In the genomic region with DNA sequence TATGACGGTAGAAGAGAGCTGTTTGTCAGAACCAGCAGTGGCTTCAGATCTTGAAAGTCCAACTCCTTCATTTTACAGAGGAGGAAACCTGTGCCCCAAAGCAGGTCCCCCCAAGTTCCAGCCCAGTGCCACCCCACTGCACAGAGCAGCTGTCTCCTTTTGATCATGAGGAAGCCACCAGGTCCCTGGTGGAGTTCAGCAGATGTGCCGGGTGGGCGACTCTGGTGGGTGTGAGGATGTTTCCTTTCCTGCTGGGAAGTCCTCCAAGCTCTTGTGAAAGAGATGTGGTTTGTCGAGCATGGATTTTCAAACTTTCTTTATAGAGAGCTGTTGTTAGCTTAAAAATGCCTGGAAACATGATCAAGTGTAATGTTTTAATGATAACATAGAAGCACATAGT, we compare ENCODE assay signal across 2 cellular contexts.
TF ChIP-seq lines count a peak whose summit lies in the region.

No MANE protein-coding gene starts in this region.

TF ChIP-seq in liver, 16 proteins besides CTCF, POLR2A, EP300 and RAD21:
- no peak for TF ChIP-seq JUND (IDR thresholded peaks at IDR 0.05)
- TF ChIP-seq SP1 (IDR thresholded peaks at IDR 0.05), result no peak
- no peak for TF ChIP-seq FOXA1 (IDR thresholded peaks at IDR 0.05)
- no peak for TF ChIP-seq NR2F2 (IDR thresholded peaks at IDR 0.05)

TF ChIP-seq in HepG2, 621 proteins besides CTCF, POLR2A, EP300 and RAD21:
- TF ChIP-seq, protein P1, sequence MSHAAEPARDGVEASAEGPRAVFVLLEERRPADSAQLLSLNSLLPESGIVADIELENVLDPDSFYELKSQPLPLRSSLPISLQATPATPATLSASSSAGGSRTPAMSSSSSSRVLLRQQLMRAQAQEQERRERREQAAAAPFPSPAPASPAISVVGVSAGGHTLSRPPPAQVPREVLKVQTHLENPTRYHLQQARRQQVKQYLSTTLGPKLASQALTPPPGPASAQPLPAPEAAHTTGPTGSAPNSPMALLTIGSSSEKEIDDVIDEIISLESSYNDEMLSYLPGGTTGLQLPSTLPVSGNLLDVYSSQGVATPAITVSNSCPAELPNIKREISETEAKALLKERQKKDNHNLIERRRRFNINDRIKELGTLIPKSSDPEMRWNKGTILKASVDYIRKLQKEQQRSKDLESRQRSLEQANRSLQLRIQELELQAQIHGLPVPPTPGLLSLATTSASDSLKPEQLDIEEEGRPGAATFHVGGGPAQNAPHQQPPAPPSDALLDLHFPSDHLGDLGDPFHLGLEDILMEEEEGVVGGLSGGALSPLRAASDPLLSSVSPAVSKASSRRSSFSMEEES (CRISPR knock-in tag; IDR thresholded peaks at IDR 0.05), result no peak
- TF ChIP-seq, protein P2, sequence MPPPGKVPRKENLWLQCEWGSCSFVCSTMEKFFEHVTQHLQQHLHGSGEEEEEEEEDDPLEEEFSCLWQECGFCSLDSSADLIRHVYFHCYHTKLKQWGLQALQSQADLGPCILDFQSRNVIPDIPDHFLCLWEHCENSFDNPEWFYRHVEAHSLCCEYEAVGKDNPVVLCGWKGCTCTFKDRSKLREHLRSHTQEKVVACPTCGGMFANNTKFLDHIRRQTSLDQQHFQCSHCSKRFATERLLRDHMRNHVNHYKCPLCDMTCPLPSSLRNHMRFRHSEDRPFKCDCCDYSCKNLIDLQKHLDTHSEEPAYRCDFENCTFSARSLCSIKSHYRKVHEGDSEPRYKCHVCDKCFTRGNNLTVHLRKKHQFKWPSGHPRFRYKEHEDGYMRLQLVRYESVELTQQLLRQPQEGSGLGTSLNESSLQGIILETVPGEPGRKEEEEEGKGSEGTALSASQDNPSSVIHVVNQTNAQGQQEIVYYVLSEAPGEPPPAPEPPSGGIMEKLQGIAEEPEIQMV (CRISPR knock-in tag; IDR thresholded peaks at IDR 0.05; ENCODE audit: low read depth), result no peak
- TF ChIP-seq, protein P3, sequence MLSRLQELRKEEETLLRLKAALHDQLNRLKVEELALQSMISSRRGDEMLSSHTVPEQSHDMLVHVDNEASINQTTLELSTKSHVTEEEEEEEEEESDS (CRISPR knock-in tag; IDR thresholded peaks at IDR 0.05; ENCODE audit: borderline replicate concordance), result no peak
- no peak for TF ChIP-seq ZBTB1 (CRISPR knock-in tag; IDR thresholded peaks at IDR 0.05; ENCODE audit: borderline replicate concordance)
- TF ChIP-seq ZNF614 (CRISPR knock-in tag; IDR thresholded peaks at IDR 0.05; ENCODE audit: borderline replicate concordance), result no peak
- no peak for TF ChIP-seq ISX (CRISPR knock-in tag; conservative IDR thresholded peaks at IDR 0.05)
- no peak for TF ChIP-seq PTBP1 (IDR thresholded peaks at IDR 0.05; ENCODE audit: low read depth, low read length, poor library complexity, severe bottlenecking)
- TF ChIP-seq SCMH1 (CRISPR knock-in tag; IDR thresholded peaks at IDR 0.05; ENCODE audit: borderline replicate concordance), result no peak
- TF ChIP-seq, protein P4, sequence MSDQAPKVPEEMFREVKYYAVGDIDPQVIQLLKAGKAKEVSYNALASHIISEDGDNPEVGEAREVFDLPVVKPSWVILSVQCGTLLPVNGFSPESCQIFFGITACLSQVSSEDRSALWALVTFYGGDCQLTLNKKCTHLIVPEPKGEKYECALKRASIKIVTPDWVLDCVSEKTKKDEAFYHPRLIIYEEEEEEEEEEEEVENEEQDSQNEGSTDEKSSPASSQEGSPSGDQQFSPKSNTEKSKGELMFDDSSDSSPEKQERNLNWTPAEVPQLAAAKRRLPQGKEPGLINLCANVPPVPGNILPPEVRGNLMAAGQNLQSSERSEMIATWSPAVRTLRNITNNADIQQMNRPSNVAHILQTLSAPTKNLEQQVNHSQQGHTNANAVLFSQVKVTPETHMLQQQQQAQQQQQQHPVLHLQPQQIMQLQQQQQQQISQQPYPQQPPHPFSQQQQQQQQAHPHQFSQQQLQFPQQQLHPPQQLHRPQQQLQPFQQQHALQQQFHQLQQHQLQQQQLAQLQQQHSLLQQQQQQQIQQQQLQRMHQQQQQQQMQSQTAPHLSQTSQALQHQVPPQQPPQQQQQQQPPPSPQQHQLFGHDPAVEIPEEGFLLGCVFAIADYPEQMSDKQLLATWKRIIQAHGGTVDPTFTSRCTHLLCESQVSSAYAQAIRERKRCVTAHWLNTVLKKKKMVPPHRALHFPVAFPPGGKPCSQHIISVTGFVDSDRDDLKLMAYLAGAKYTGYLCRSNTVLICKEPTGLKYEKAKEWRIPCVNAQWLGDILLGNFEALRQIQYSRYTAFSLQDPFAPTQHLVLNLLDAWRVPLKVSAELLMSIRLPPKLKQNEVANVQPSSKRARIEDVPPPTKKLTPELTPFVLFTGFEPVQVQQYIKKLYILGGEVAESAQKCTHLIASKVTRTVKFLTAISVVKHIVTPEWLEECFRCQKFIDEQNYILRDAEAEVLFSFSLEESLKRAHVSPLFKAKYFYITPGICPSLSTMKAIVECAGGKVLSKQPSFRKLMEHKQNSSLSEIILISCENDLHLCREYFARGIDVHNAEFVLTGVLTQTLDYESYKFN (CRISPR knock-in tag; conservative IDR thresholded peaks at IDR 0.05), result no peak
- TF ChIP-seq, protein P5, sequence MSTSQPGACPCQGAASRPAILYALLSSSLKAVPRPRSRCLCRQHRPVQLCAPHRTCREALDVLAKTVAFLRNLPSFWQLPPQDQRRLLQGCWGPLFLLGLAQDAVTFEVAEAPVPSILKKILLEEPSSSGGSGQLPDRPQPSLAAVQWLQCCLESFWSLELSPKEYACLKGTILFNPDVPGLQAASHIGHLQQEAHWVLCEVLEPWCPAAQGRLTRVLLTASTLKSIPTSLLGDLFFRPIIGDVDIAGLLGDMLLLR (CRISPR knock-in tag; IDR thresholded peaks at IDR 0.05), result no peak
- TF ChIP-seq, protein P6, sequence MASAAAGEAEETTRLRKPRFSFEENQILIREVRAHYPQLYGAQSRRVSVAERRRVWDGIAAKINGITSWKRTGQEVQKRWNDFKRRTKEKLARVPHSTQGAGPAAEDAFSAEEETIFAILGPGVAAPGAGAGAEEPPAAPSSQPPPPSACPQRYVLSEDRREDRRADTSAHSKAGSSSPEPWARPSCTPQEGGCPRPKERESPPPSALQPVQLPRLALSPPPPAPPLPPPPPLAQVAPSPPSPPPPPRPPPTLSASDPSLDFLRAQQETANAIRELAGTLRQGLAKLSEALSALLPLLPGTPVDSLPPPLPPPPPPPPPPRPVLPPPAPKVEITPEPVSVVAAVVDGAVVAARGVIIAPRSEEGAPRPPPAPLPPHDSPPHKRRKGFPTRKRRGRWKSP (CRISPR knock-in tag; IDR thresholded peaks at IDR 0.05), result no peak
- TF ChIP-seq ZNF629 (CRISPR knock-in tag; conservative IDR thresholded peaks at IDR 0.05), result no peak
- no peak for TF ChIP-seq HNRNPK (IDR thresholded peaks at IDR 0.05; ENCODE audit: low read depth, low read length, poor library complexity, severe bottlenecking)
TF ChIP-seq in HepG2: peak in this region for 0.
